Comparison of ENCODE assay signal across 8 cellular contexts in genomic region chr2:30147715-30148611, GRCh38. TPM values are rescaled to one million over a fixed set of nuclear protein-coding genes. Genes with fewer than 3 reads are reported as not detected.
DNase-seq lines count a peak whose midpoint lies in the region; ATAC-seq and TF ChIP-seq lines count a peak whose summit lies in the region.

No MANE protein-coding gene starts in this region.

- peak overlapping the region; percentile 78 for H3K4me3 ChIP-seq in H7 (ENCODE audit: insufficient read depth, low read depth, low read length)
- H3K4me3 ChIP-seq in brain microvascular endothelial cell (ENCODE audit: low read depth, low read length), result peak overlapping the region; percentile 84
- peak overlapping the region; percentile 81 for H3K4me3 ChIP-seq in iPS-20b (ENCODE audit: low read length)
- peak overlapping the region; percentile 89 to 98 (median 96) for H3K4me3 ChIP-seq in skin epidermis

- DNase-seq in EH (ENCODE audit: low read depth) (peak; percentile 73), H7 (peak; percentile 95), NCI-H1092 (lab: John Stamatoyannopoulos, UW) (peak; percentile 15), UCSD-AML1 (lab: John Stamatoyannopoulos, UW; ENCODE audit: unreplicated experiment) (peak; percentile 80), brain microvascular endothelial cell (peak; percentile 46)

- peak overlapping the region; percentile 96 for H3K27ac ChIP-seq in brain microvascular endothelial cell
- peak overlapping the region; percentile 25 for H3K27ac ChIP-seq in iPS-20b (ENCODE audit: low read length)
- peak overlapping the region; percentile 97 to 100 (median 99) for H3K27ac ChIP-seq in skin epidermis

- no peaks in the 10 kb centered on the region for H3K36me3 ChIP-seq in H7 (replicated peaks; ENCODE audit: control insufficient read depth, insufficient read depth, low read length)
- H3K36me3 ChIP-seq in brain microvascular endothelial cell (replicated peaks), result no peaks in the 10 kb centered on the region
- 0 out of 2 replicates have a peak, but pooled peaks cover 3% of the 10 kb centered on the region for H3K36me3 ChIP-seq in iPS-20b (ENCODE audit: insufficient read depth, low read depth, low read length)

- H3K4me1 ChIP-seq in iPS-20b (ENCODE audit: insufficient read depth, low read length), result peaks cover 42% of the 10 kb centered on the region

- ATAC-seq in GM18873 (IDR thresholded peaks at IDR 0.05; ENCODE audit: low FRiP score, unreplicated experiment), result no peak

- in situ Hi-C loops in brain microvascular endothelial cell (cut with HindIII; ENCODE audit: low pct_ligation_motif_present, low sequenced_read_pairs), result no loop called here

- H3K9me3 ChIP-seq in iPS-20b (ENCODE audit: insufficient read depth, low read depth, low read length), result no peaks in the 10 kb centered on the region

- peak overlapping the region; percentile 82; the same call in 1 of the 2 replicates for H3K9ac ChIP-seq in iPS-20b (ENCODE audit: low read depth, low read length)

- TF ChIP-seq CTCF in brain microvascular endothelial cell (IDR thresholded peaks at IDR 0.05; ENCODE audit: low read depth, low read length, missing control alignments), result peak; percentile 36

- H3K27me3 ChIP-seq in H7 (ENCODE audit: control insufficient read depth, insufficient read depth, low read length) (peaks cover 4% of the 10 kb centered on the region), brain microvascular endothelial cell (replicated peaks) (no peaks in the 10 kb centered on the region), iPS-20b (ENCODE audit: insufficient read depth, low read length) (peaks cover 10% of the 10 kb centered on the region)

RNA-seq across cellular contexts. Expression of gene YPEL5, which starts 1.2 kb away (rescaled TPM):
- 28.7 and 30.1 TPM in 2 replicates for total RNA-seq in H7 (2014; rRNA removed; shearing (Covaris generic))

Comparison
In these comparisons a context has a peak if more than half of its experiments do, and no peak if none do; other contexts are left out.
1. DNase-seq: peak in every context shown above with its lines; median percentile 95 in H7; 80 in UCSD-AML1; 73 in EH; 46 in brain microvascular endothelial cell; 15 in NCI-H1092.
2. H3K27ac ChIP-seq: peak in every context shown above with its lines; median percentile 99 in skin epidermis; 96 in brain microvascular endothelial cell; 25 in iPS-20b.